In the genomic region with DNA sequence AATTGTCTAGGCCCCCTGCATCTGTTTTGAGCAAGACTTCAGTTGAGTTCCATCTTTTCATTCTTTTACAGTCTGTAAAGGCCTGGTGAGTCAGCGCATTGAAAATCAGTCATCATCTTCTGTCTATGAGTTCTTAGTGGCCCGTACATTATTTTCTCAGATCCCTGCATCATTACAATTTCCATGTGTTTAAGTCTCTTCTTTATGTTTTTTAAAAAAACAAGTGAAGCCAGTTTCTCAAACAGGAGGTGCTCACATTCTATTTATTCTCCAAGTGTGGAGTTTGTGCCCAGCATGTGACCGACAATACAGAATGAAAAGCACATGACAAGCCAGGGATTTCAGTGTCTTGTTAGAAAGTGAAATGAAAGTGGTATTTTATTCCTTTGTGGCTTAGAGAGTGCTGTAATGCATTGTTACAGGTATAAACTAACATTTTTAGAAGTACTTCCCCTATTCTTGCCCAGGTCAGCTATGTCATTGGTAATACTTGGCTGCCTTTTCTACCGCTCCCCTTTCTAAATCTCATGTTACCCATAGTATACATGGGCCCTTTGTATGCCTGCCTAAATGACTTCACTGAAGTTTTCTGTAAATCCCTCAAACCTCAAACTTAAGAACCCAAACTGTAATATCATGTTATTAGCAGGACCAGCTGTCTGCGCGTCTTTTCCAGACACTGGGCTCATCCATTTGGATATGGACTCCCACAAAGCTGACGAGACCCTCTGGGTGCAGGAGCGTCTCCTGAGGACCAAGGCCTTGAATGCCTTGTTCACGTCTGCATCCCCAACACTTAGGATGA, we compare ENCODE assay signal across 9 cellular contexts.
DNase-seq lines count a peak whose midpoint lies in the region; ATAC-seq, FAIRE-seq and TF ChIP-seq lines count a peak whose summit lies in the region.
"Had no signal": no experiment of that assay in that cellular context is flagged by ENCODE, and none has a peak within 500 bp of the region (broad histone marks: within the 10 kb centered on the region; RNA-seq: fewer than 3 reads in every experiment).

No MANE protein-coding gene starts in this region.

- no peak for TF ChIP-seq CTCF in A673 (conservative IDR thresholded peaks at IDR 0.05; ENCODE audit: low read depth, low read length)

- H3K27ac ChIP-seq in A673 (ENCODE audit: low read depth, low read length, poor library complexity, severe bottlenecking), result peak overlapping the region; percentile 8
- H3K27ac ChIP-seq: C4-2B had no signal

- H3K4me3 ChIP-seq in A673 (ENCODE audit: low read depth, low read length, poor library complexity, severe bottlenecking), result no peak overlapping the region
- no peak overlapping the region for H3K4me3 ChIP-seq in H7 (ENCODE audit: insufficient read depth, low read depth, low read length)

- H3K36me3 ChIP-seq in A673 (ENCODE audit: insufficient read depth, low read length, poor library complexity, severe bottlenecking) (no peaks in the 10 kb centered on the region), H7 (replicated peaks; ENCODE audit: control insufficient read depth, insufficient read depth, low read length) (peaks cover 1% of the 10 kb centered on the region; the same call in 1 of the 2 replicates)

- peaks cover 22% of the 10 kb centered on the region for H3K4me1 ChIP-seq in A673 (ENCODE audit: insufficient read depth, low read length, poor library complexity, severe bottlenecking)

- no peaks in the 10 kb centered on the region for H3K9me3 ChIP-seq in A673 (ENCODE audit: low read depth, low read length, poor library complexity, severe bottlenecking)

- BruUV-seq in A673 (replicated peaks; lab: Mats Ljungman, UMichigan), result no TSS peak

- DNase-seq in A673 (ENCODE audit: low spot score) (peak; percentile 64), brain pericyte (ENCODE audit: low read depth, low spot score) (peak; percentile 58), OCI-M2 (lab: John Stamatoyannopoulos, UW; ENCODE audit: unreplicated experiment) (no peak), H7 (no peak), urothelium cell line (ENCODE audit: low spot score) (no peak)
- DNase-seq in stimulated activated CD4-positive, alpha-beta T cell treated with anti-CD3 and anti-CD28 coated beads, Interleukin-1b, Interleukin-23, amount 100 ng/mL, for 48 hours, result no peak

- no peak for FAIRE-seq in urothelium cell line (lab: Jason Lieb, UNC)

- H3K27me3 ChIP-seq in A673 (replicated peaks; ENCODE audit: insufficient read depth, low read depth, low read length, poor library complexity), result no peaks in the 10 kb centered on the region
- H3K27me3 ChIP-seq in H7 (ENCODE audit: control insufficient read depth, insufficient read depth, low read length), result no peaks in the 10 kb centered on the region

- intact Hi-C loops in A673 (cut with micrococcal nuclease; ENCODE audit: unreplicated experiment), result no loop called here

- peak; percentile 75 for ATAC-seq in GM19397 (IDR thresholded peaks at IDR 0.05; ENCODE audit: unreplicated experiment)
- ATAC-seq in HG03159 (IDR thresholded peaks at IDR 0.05; ENCODE audit: unreplicated experiment), result peak; percentile 75

- POLR2A ChIA-PET in A673 (lab: Charles Lee; ENCODE audit: low non-redundant PET), result interaction anchor here (0.6 kb wide), 1 partner anchor 406 kb away, joined by 3 read pairs; no protein-coding TSS in a partner anchor

- CTCF ChIA-PET in A673 (lab: Charles Lee), result interaction anchor here (0.7 kb wide), 1 partner anchor 9 kb away, joined by 5 read pairs; no protein-coding TSS in a partner anchor

Comparison
In these comparisons a context has a peak if more than half of its experiments do, and no peak if none do; other contexts are left out.
1. DNase-seq: peak in A673 (single experiment) and brain pericyte (single experiment); none in stimulated activated CD4-positive, alpha-beta T cell treated with anti-CD3 and anti-CD28 coated beads, Interleukin-1b, Interleukin-23, amount 100 ng/mL, for 48 hours (single experiment), OCI-M2 (single experiment), H7 (single experiment) and urothelium cell line (single experiment).